In the genomic region with DNA sequence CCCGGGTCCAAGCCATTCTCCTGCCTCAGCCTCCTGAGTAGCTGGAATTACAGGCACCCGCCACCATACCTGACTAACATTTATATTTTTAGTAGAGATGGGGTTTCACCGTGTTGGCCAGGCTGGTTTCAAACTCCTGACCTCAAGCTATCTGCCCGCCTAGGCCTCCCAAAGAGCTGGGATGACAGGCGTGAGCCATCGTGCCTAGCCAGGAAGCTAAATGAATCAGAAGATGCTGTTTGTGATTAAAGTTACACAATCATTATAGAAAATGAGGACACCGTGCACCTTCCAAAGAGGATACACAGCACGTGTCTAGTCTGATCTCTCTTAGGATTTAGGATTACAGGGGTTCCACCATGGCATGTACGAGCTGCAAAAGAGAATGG, we compare ENCODE assay signal across 21 cellular contexts.
A peak's percentile ranks its signal among the peaks of the same experiment; 100 is the strongest.
DNase-seq lines count a peak whose midpoint lies in the region; ATAC-seq and TF ChIP-seq lines count a peak whose summit lies in the region.
"Had no signal": no experiment of that assay in that cellular context is flagged by ENCODE, and none has a peak within 500 bp of the region (broad histone marks: within the 10 kb centered on the region; RNA-seq: fewer than 3 reads in every experiment).

No MANE protein-coding gene starts in this region.

- H3K27me3 Mint-ChIP-seq in activated T-helper 17 cell treated with anti-CD3 and anti-CD28 coated beads, Interleukin-2, amount 50 U/mL, for 72 hours, result no peaks in the 10 kb centered on the region
- H3K27me3 Mint-ChIP-seq: IgD-negative memory B cell; memory B cell; stimulated activated memory B cell treated with anti-CD40 and anti-IgM and Interleukin-4, amounts not matched to agents 10 μg/mL and 1 μg/mL and 100 μg/mL, for 72 hours; T-cell had no signal

- H3K36me3 Mint-ChIP-seq in activated T-helper 17 cell treated with anti-CD3 and anti-CD28 coated beads, Interleukin-2, amount 50 U/mL, for 72 hours (ENCODE audit: low read depth), result peaks cover 31% of the 10 kb centered on the region

- H3K4me3 Mint-ChIP-seq in activated T-helper 17 cell treated with anti-CD3 and anti-CD28 coated beads, Interleukin-2, amount 50 U/mL, for 72 hours, result no peak overlapping the region
- H3K4me3 Mint-ChIP-seq: activated T-cell treated with anti-CD3 and anti-CD28 coated beads, Interleukin-2, amount 50 U/mL, for 72 hours; IgD-negative memory B cell; memory B cell; stimulated activated memory B cell treated with anti-CD40 and anti-IgM and Interleukin-4, amounts not matched to agents 10 μg/mL and 1 μg/mL and 100 μg/mL, for 72 hours; T-cell had no signal

- TF ChIP-seq CTCF in fibroblast of villous mesenchyme (IDR thresholded peaks at IDR 0.05; ENCODE audit: insufficient read depth, low read depth, low read length), result no peak

- H3K9me3 Mint-ChIP-seq in activated T-helper 17 cell treated with anti-CD3 and anti-CD28 coated beads, Interleukin-2, amount 50 U/mL, for 72 hours, result no peaks in the 10 kb centered on the region
- H3K9me3 Mint-ChIP-seq: activated T-cell treated with anti-CD3 and anti-CD28 coated beads, Interleukin-2, amount 50 U/mL, for 72 hours; IgD-negative memory B cell; memory B cell; stimulated activated memory B cell treated with anti-CD40 and anti-IgM and Interleukin-4, amounts not matched to agents 10 μg/mL and 1 μg/mL and 100 μg/mL, for 72 hours; T-cell had no signal

- ATAC-seq in GM18861 (IDR thresholded peaks at IDR 0.05; ENCODE audit: unreplicated experiment), result no peak
- ATAC-seq in activated T-helper 17 cell treated with anti-CD3 and anti-CD28 coated beads, Interleukin-2, amount 50 U/mL, for 72 hours (replicated peaks), result no peak
- ATAC-seq in HG02763 (IDR thresholded peaks at IDR 0.05; ENCODE audit: unreplicated experiment), result no peak
- ATAC-seq: activated T-cell treated with anti-CD3 and anti-CD28 coated beads, Interleukin-2, amount 50 U/mL, for 72 hours; stimulated activated memory B cell treated with anti-CD40 and anti-IgM and Interleukin-4, amounts not matched to agents 10 μg/mL and 1 μg/mL and 100 μg/mL, for 72 hours; T-cell had no signal

- peak; percentile 54 for DNase-seq in EH (ENCODE audit: low read depth)
- DNase-seq in amniotic epithelial cell (ENCODE audit: low read depth), result peak; percentile 88
- DNase-seq in fibroblast of villous mesenchyme (ENCODE audit: low read depth), result peak; percentile 37
- peak; percentile 52 for DNase-seq in renal cortical epithelial cell (ENCODE audit: low read depth)
- DNase-seq in HAP-1 (ENCODE audit: low spot score in 2 of 2), result no peak
- DNase-seq: activated T-cell treated with anti-CD3 and anti-CD28 coated beads, Interleukin-2, amount 50 U/mL, for 72 hours; anterior cingulate cortex; effector CD8-positive, alpha-beta T cell; GDM1; NCI-H1417 treated with DMSO at 0.1 percent for 48 hours; NCI-H510A treated with DMSO at 0.1 percent for 48 hours; PC-9; stimulated activated CD4-positive, alpha-beta T cell treated with anti-CD3 and anti-CD28 coated beads, Interleukin-4, amount 100 ng/mL, for 24 hours; T-cell had no signal

- in situ Hi-C loops in HAP-1 (cut with MboI; ENCODE audit: low sequenced_read_pairs), result no loop called here

- H3K4me1 Mint-ChIP-seq in activated T-helper 17 cell treated with anti-CD3 and anti-CD28 coated beads, Interleukin-2, amount 50 U/mL, for 72 hours, result no peaks in the 10 kb centered on the region
- H3K4me1 Mint-ChIP-seq: IgD-negative memory B cell; stimulated activated memory B cell treated with anti-CD40 and anti-IgM and Interleukin-4, amounts not matched to agents 10 μg/mL and 1 μg/mL and 100 μg/mL, for 72 hours had no signal

- no peak overlapping the region for H3K27ac Mint-ChIP-seq in activated T-helper 17 cell treated with anti-CD3 and anti-CD28 coated beads, Interleukin-2, amount 50 U/mL, for 72 hours
- H3K27ac Mint-ChIP-seq: activated T-cell treated with anti-CD3 and anti-CD28 coated beads, Interleukin-2, amount 50 U/mL, for 72 hours; IgD-negative memory B cell; memory B cell; stimulated activated memory B cell treated with anti-CD40 and anti-IgM and Interleukin-4, amounts not matched to agents 10 μg/mL and 1 μg/mL and 100 μg/mL, for 72 hours; T-cell had no signal

- H3K4me1 ChIP-seq in HAP-1, result peaks cover 25% of the 10 kb centered on the region
- H3K4me1 ChIP-seq: BLaER1 treated with 17β-estradiol and CSF1 and Interleukin-3, amounts not matched to agents 10 nM and 100 nM had no signal

- H3K36me3 ChIP-seq in HAP-1 (replicated peaks), result no peaks in the 10 kb centered on the region; the same call in 1 of the 2 replicates

- no peaks in the 10 kb centered on the region for H3K27me3 ChIP-seq in HAP-1 (ENCODE audit: low read depth)
- H3K27me3 ChIP-seq: BLaER1 treated with 17β-estradiol and CSF1 and Interleukin-3, amounts not matched to agents 10 nM and 100 nM had no signal

- no peaks in the 10 kb centered on the region for H3K9me3 ChIP-seq in HAP-1

- H3K4me3 ChIP-seq in fibroblast of villous mesenchyme (ENCODE audit: low read depth, low read length), result no peak overlapping the region
- no peak overlapping the region for H3K4me3 ChIP-seq in HAP-1
- H3K4me3 ChIP-seq: BLaER1 treated with 17β-estradiol and CSF1 and Interleukin-3, amounts not matched to agents 10 nM and 100 nM; PC-9 had no signal

Comparison
In these comparisons a context has a peak if more than half of its experiments do, and no peak if none do; other contexts are left out.
1. DNase-seq: peak in EH (single experiment), amniotic epithelial cell (single experiment), fibroblast of villous mesenchyme (single experiment) and renal cortical epithelial cell (single experiment); none in HAP-1 (0 of 2).